ENCODE assay signal across 1 cellular context in genomic region chr2:231679906-231680283, GRCh38.
TF ChIP-seq lines count a peak whose summit lies in the region.

No MANE protein-coding gene starts in this region.

TF ChIP-seq in SK-N-SH treated with all-trans-retinoic acid at 6 μM for 48 hours, 23 proteins besides CTCF, POLR2A, EP300 and RAD21 (continued from another document):
- TF ChIP-seq PATZ1 (CRISPR knock-in tag; IDR thresholded peaks at IDR 0.05; ENCODE audit: borderline replicate concordance) (no peak), SNAI2 (CRISPR knock-in tag; IDR thresholded peaks at IDR 0.05) (no peak), OSR1 (CRISPR knock-in tag; IDR thresholded peaks at IDR 0.05) (no peak)
TF ChIP-seq in SK-N-SH treated with all-trans-retinoic acid at 6 μM for 48 hours: peak in this region for 0.
